20 cellular contexts compared by ENCODE assay signal in genomic region chr1:107415241-107415640, GRCh38.
"Had no signal": no experiment of that assay in that cellular context is flagged by ENCODE, and none has a peak within 500 bp of the region (broad histone marks: within the 10 kb centered on the region; RNA-seq: fewer than 3 reads in every experiment).

No MANE protein-coding gene starts in this region.

- H3K4me1 ChIP-seq: SJSA1 had no signal

- H3K27ac ChIP-seq: SJSA1, SK-N-MC had no signal

- H3K4me3 ChIP-seq: MG63, SJSA1, SK-N-MC had no signal

- H3K27me3 ChIP-seq: MG63, SJSA1 had no signal

- H3K36me3 ChIP-seq: MG63, SJSA1 had no signal

- FAIRE-seq: HepG2, RCC 7860 had no signal

- H3K9me3 ChIP-seq: MG63, SJSA1 had no signal

- DNase-seq: IMR-90, Karpas-422, KG1, MG63, NCI-H1092, NCI-H1105 treated with DMSO at 0.1 percent for 48 hours, NCI-H1417 treated with DMSO at 0.1 percent for 48 hours, NCI-H1694 treated with DMSO at 0.1 percent for 48 hours, NCI-H2107, NCI-H2227 treated with DMSO at 0.1 percent for 48 hours, NCI-H446, NCI-H510A, NCI-H524 treated with DMSO at 0.1 percent for 48 hours, Right ventricle myocardium superior, RPMI8226, SIG-M5 had no signal
